In genomic region chr12:104137902-104138746, GRCh38 we compare ENCODE assay signal across 1 cellular context.
TF ChIP-seq lines count a peak whose summit lies in the region.

NFYB (minus strand) TSS chr12:104138210; CDS start chr12:104135453, 2,757 bp downstream.

TF ChIP-seq in HepG2, 621 proteins besides CTCF, POLR2A, EP300 and RAD21 (continued from another document and continues in another):
- TF ChIP-seq, protein P1, sequence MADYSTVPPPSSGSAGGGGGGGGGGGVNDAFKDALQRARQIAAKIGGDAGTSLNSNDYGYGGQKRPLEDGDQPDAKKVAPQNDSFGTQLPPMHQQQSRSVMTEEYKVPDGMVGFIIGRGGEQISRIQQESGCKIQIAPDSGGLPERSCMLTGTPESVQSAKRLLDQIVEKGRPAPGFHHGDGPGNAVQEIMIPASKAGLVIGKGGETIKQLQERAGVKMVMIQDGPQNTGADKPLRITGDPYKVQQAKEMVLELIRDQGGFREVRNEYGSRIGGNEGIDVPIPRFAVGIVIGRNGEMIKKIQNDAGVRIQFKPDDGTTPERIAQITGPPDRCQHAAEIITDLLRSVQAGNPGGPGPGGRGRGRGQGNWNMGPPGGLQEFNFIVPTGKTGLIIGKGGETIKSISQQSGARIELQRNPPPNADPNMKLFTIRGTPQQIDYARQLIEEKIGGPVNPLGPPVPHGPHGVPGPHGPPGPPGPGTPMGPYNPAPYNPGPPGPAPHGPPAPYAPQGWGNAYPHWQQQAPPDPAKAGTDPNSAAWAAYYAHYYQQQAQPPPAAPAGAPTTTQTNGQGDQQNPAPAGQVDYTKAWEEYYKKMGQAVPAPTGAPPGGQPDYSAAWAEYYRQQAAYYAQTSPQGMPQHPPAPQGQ (CRISPR knock-in tag; IDR thresholded peaks at IDR 0.05; ENCODE audit: borderline replicate concordance), result no peak
- TF ChIP-seq ZNF33A (CRISPR knock-in tag; IDR thresholded peaks at IDR 0.05; ENCODE audit: borderline replicate concordance) (peak; percentile 88; the same call in 1 of the 2 replicates), WIZ (CRISPR knock-in tag; IDR thresholded peaks at IDR 0.05) (0 out of 2 replicates have a peak, but pooled peaks have one; percentile 80), ERF (CRISPR knock-in tag; IDR thresholded peaks at IDR 0.05) (peak; percentile 71), TBX2 (CRISPR knock-in tag; IDR thresholded peaks at IDR 0.05; ENCODE audit: borderline replicate concordance) (peak; percentile 60; the same call in 1 of the 2 replicates), STAT5B (CRISPR knock-in tag; IDR thresholded peaks at IDR 0.05) (0 out of 2 replicates have a peak, but pooled peaks have one; percentile 28), ZNF33B (CRISPR knock-in tag; IDR thresholded peaks at IDR 0.05) (no peak; the same call in 1 of the 2 replicates), ZNF335 (CRISPR knock-in tag; IDR thresholded peaks at IDR 0.05) (no peak), ZSCAN21 (CRISPR knock-in tag; IDR thresholded peaks at IDR 0.05; ENCODE audit: borderline replicate concordance) (no peak), PAX8 (CRISPR knock-in tag; IDR thresholded peaks at IDR 0.05; ENCODE audit: borderline replicate concordance) (0 out of 2 replicates have a peak, but pooled peaks have one; percentile 67), ZFP91 (CRISPR knock-in tag; IDR thresholded peaks at IDR 0.05; ENCODE audit: borderline replicate concordance) (peak; percentile 80), GABPB1 (CRISPR knock-in tag; IDR thresholded peaks at IDR 0.05) (peak; percentile 76), TBP (CRISPR knock-in tag; IDR thresholded peaks at IDR 0.05) (no peak), IKZF4 (CRISPR knock-in tag; IDR thresholded peaks at IDR 0.05; ENCODE audit: borderline replicate concordance, low read depth, not compliant biosample characterization) (peak; percentile 50), NFE2L2 (IDR thresholded peaks at IDR 0.05; ENCODE audit: low read length) (no peak), SETDB1 (CRISPR knock-in tag; IDR thresholded peaks at IDR 0.05; ENCODE audit: borderline replicate concordance) (0 out of 2 replicates have a peak, but pooled peaks have one; percentile 42), KAT8 (CRISPR knock-in tag; IDR thresholded peaks at IDR 0.05) (peak; percentile 41), ZNF747 (CRISPR knock-in tag; IDR thresholded peaks at IDR 0.05; ENCODE audit: borderline replicate concordance) (peak; percentile 49; the same call in 1 of the 2 replicates), ELF1 (CRISPR knock-in tag; IDR thresholded peaks at IDR 0.05) (no peak), REPIN1 (CRISPR knock-in tag; IDR thresholded peaks at IDR 0.05; ENCODE audit: borderline replicate concordance, low read depth) (peak; percentile 48; the same call in 1 of the 2 replicates), FOXK2 (IDR thresholded peaks at IDR 0.05) (no peak), ZNF670 (CRISPR knock-in tag; IDR thresholded peaks at IDR 0.05; ENCODE audit: borderline replicate concordance) (peak; percentile 68; the same call in 1 of the 2 replicates), NFKB2 (CRISPR knock-in tag; IDR thresholded peaks at IDR 0.05; ENCODE audit: borderline replicate concordance) (peak; percentile 81; the same call in 1 of the 2 replicates), DNMT3B (CRISPR knock-in tag; conservative IDR thresholded peaks at IDR 0.05) (0 out of 2 replicates have a peak, but pooled peaks have one; percentile 50), TFE3 (CRISPR knock-in tag; IDR thresholded peaks at IDR 0.05) (no peak), RNF2 (conservative IDR thresholded peaks at IDR 0.05; ENCODE audit: low read depth) (0 out of 2 replicates have a peak, but pooled peaks have one; percentile 53), ZNF749 (CRISPR knock-in tag; IDR thresholded peaks at IDR 0.05; ENCODE audit: borderline replicate concordance) (0 out of 2 replicates have a peak, but pooled peaks have one; percentile 48), THAP9 (CRISPR knock-in tag; IDR thresholded peaks at IDR 0.05; ENCODE audit: borderline replicate concordance) (peak; percentile 67; the same call in 1 of the 2 replicates), SALL1 (CRISPR knock-in tag; IDR thresholded peaks at IDR 0.05) (peak; percentile 76), NFIB (CRISPR knock-in tag; IDR thresholded peaks at IDR 0.05; ENCODE audit: borderline replicate concordance) (no peak), ZNF547 (CRISPR knock-in tag; IDR thresholded peaks at IDR 0.05) (0 out of 2 replicates have a peak, but pooled peaks have one; percentile 64), NFYC (CRISPR knock-in tag; IDR thresholded peaks at IDR 0.05) (peak; percentile 78), ZNF557 (CRISPR knock-in tag; IDR thresholded peaks at IDR 0.05) (0 out of 2 replicates have a peak, but pooled peaks have one; percentile 55), YEATS2 (CRISPR knock-in tag; IDR thresholded peaks at IDR 0.05; ENCODE audit: borderline replicate concordance) (peak; percentile 25; the same call in 1 of the 2 replicates), RBFOX2 (IDR thresholded peaks at IDR 0.05; ENCODE audit: low read depth, low read length) (peak; percentile 78), TOPORS (CRISPR knock-in tag; IDR thresholded peaks at IDR 0.05) (0 out of 2 replicates have a peak, but pooled peaks have one; percentile 42), FOXM1 (CRISPR knock-in tag; IDR thresholded peaks at IDR 0.05) (peak; percentile 20; the same call in 1 of the 2 replicates), ZNF672 (CRISPR knock-in tag; IDR thresholded peaks at IDR 0.05) (no peak; the same call in 1 of the 2 replicates), ZNF772 (CRISPR knock-in tag; IDR thresholded peaks at IDR 0.05) (peak; percentile 80), ZEB1 (IDR thresholded peaks at IDR 0.05; ENCODE audit: insufficient replicate concordance, low read depth) (peak; percentile 39), ZBTB42 (CRISPR knock-in tag; IDR thresholded peaks at IDR 0.05) (0 out of 2 replicates have a peak, but pooled peaks have one; percentile 64), CCDC6 (CRISPR knock-in tag; IDR thresholded peaks at IDR 0.05) (peak; percentile 6; the same call in 1 of the 2 replicates), ZNF274 (CRISPR knock-in tag; IDR thresholded peaks at IDR 0.05) (peak; percentile 94), U2AF1 (optimal IDR thresholded peaks at IDR 0.05; ENCODE audit: low read depth, low read length) (no peak), ZMAT3 (CRISPR knock-in tag; conservative IDR thresholded peaks at IDR 0.05) (peak; percentile 74; the same call in 1 of the 2 replicates), YEATS4 (CRISPR knock-in tag; IDR thresholded peaks at IDR 0.05; ENCODE audit: borderline replicate concordance) (no peak), KLF6 (CRISPR knock-in tag; IDR thresholded peaks at IDR 0.05) (peak; percentile 74), HIVEP1 (CRISPR knock-in tag; IDR thresholded peaks at IDR 0.05) (peak; percentile 59; the same call in 1 of the 2 replicates)
- TF ChIP-seq, protein P2, sequence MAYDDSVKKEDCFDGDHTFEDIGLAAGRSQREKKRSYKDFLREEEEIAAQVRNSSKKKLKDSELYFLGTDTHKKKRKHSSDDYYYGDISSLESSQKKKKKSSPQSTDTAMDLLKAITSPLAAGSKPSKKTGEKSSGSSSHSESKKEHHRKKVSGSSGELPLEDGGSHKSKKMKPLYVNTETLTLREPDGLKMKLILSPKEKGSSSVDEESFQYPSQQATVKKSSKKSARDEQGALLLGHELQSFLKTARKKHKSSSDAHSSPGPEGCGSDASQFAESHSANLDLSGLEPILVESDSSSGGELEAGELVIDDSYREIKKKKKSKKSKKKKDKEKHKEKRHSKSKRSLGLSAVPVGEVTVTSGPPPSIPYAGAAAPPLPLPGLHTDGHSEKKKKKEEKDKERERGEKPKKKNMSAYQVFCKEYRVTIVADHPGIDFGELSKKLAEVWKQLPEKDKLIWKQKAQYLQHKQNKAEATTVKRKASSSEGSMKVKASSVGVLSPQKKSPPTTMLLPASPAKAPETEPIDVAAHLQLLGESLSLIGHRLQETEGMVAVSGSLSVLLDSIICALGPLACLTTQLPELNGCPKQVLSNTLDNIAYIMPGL (CRISPR knock-in tag; IDR thresholded peaks at IDR 0.05; ENCODE audit: borderline replicate concordance in 1 of 2, low read depth in 1 of 2), result 0 out of 4 replicates have a peak, but pooled peaks of 1 of the 2 experiments have one; percentile 21
- TF ChIP-seq, protein P3, sequence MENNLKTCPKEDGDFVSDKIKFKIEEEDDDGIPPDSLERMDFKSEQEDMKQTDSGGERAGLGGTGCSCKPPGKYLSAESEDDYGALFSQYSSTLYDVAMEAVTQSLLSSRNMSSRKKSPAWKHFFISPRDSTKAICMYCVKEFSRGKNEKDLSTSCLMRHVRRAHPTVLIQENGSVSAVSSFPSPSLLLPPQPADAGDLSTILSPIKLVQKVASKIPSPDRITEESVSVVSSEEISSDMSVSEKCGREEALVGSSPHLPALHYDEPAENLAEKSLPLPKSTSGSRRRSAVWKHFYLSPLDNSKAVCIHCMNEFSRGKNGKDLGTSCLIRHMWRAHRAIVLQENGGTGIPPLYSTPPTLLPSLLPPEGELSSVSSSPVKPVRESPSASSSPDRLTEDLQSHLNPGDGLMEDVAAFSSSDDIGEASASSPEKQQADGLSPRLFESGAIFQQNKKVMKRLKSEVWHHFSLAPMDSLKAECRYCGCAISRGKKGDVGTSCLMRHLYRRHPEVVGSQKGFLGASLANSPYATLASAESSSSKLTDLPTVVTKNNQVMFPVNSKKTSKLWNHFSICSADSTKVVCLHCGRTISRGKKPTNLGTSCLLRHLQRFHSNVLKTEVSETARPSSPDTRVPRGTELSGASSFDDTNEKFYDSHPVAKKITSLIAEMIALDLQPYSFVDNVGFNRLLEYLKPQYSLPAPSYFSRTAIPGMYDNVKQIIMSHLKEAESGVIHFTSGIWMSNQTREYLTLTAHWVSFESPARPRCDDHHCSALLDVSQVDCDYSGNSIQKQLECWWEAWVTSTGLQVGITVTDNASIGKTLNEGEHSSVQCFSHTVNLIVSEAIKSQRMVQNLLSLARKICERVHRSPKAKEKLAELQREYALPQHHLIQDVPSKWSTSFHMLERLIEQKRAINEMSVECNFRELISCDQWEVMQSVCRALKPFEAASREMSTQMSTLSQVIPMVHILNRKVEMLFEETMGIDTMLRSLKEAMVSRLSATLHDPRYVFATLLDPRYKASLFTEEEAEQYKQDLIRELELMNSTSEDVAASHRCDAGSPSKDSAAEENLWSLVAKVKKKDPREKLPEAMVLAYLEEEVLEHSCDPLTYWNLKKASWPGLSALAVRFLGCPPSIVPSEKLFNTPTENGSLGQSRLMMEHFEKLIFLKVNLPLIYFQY (CRISPR knock-in tag; IDR thresholded peaks at IDR 0.05; ENCODE audit: borderline replicate concordance), result peak; percentile 46; the same call in 1 of the 2 replicates
- TF ChIP-seq, protein P4, sequence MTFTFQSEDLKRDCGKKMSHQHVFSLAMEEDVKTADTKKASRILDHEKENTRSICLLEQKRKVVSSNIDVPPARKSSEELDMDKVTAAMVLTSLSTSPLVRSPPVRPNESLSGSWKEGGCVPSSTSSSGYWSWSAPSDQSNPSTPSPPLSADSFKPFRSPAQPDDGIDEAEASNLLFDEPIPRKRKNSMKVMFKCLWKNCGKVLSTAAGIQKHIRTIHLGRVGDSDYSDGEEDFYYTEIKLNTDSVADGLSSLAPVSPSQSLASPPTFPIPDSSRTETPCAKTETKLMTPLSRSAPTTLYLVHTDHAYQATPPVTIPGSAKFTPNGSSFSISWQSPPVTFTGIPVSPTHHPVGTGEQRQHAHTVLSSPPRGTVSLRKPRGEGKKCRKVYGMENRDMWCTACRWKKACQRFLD (CRISPR knock-in tag; IDR thresholded peaks at IDR 0.05; ENCODE audit: borderline replicate concordance), result peak; percentile 70; the same call in 1 of the 2 replicates
- TF ChIP-seq, protein P5, sequence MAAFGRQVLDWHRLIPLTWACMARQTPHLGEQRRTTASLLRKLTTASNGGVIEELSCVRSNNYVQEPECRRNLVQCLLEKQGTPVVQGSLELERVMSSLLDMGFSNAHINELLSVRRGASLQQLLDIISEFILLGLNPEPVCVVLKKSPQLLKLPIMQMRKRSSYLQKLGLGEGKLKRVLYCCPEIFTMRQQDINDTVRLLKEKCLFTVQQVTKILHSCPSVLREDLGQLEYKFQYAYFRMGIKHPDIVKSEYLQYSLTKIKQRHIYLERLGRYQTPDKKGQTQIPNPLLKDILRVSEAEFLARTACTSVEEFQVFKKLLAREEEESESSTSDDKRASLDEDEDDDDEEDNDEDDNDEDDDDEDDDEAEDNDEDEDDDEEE (CRISPR knock-in tag; IDR thresholded peaks at IDR 0.05), result 0 out of 2 replicates have a peak, but pooled peaks have one; percentile 55
